Comparison of ENCODE assay signal across 21 cellular contexts in genomic region chrX:87528487-87528886, GRCh38. TPM values are rescaled to one million over a fixed set of nuclear protein-coding genes. Genes with fewer than 3 reads are reported as not detected.
A peak's percentile ranks its signal among the peaks of the same experiment; 100 is the strongest.
DNase-seq lines count a peak whose midpoint lies in the region; ATAC-seq, FAIRE-seq and TF ChIP-seq lines count a peak whose summit lies in the region.
"Had no signal": no experiment of that assay in that cellular context is flagged by ENCODE, and none has a peak within 500 bp of the region (broad histone marks: within the 10 kb centered on the region; RNA-seq: fewer than 3 reads in every experiment).

No MANE protein-coding gene starts in this region.

- no peak overlapping the region for H3K9ac ChIP-seq in K562 (ENCODE audit: insufficient read depth in 1 of 2, low read depth in 2 of 2, low read length in 2 of 2)

- no peak for ATAC-seq in K562
- ATAC-seq in HG02981 (IDR thresholded peaks at IDR 0.05; ENCODE audit: unreplicated experiment) = no peak
- no peak for ATAC-seq in sciatic nerve
- ATAC-seq in HG02798 (IDR thresholded peaks at IDR 0.05; ENCODE audit: poor library complexity, unreplicated experiment) = no peak
- ATAC-seq: A549 had no signal

- no peak overlapping the region for H2AFZ ChIP-seq in K562 (ENCODE audit: low read depth, low read length)

- TF ChIP-seq POLR2A in K562 (conservative IDR thresholded peaks at IDR 0.05) = no peak

- no peak overlapping the region for H3K27ac ChIP-seq in K562 (ENCODE audit: extremely low read depth, low read depth, low read length)
- H3K27ac ChIP-seq: A549 had no signal

- WGBS in K562 (ENCODE audit: insufficient coverage, low coverage, missing lambda C conversion rate) = 4% methylated on average over 3 of the region's 10 CpGs

- no TSS peak for BruUV-seq in K562 (replicated peaks; lab: Mats Ljungman, UMichigan)

- no peaks in the 10 kb centered on the region for H3K9me3 ChIP-seq in K562 (replicated peaks; ENCODE audit: control insufficient read depth, insufficient read depth, low read depth, low read length)
- H3K9me3 ChIP-seq: A549 had no signal

- TF ChIP-seq RAD21 in Ishikawa (IDR thresholded peaks at IDR 0.05; ENCODE audit: low read depth) (no peak), K562 (CRISPR knock-in tag; conservative IDR thresholded peaks at IDR 0.05 in 1 of 2, IDR thresholded peaks at IDR 0.05 in 1 of 2) (no peak)

- TF ChIP-seq CTCF in K562 (IDR thresholded peaks at IDR 0.05 in 2 of 3, conservative IDR thresholded peaks at IDR 0.05 in 1 of 3; ENCODE audit: insufficient read depth in 2 of 3, low read depth in 1 of 3, low read length in 3 of 3) = no peak

- H3K4me1 ChIP-seq in K562 (replicated peaks in 1 of 2; ENCODE audit: control insufficient read depth in 2 of 2, insufficient read depth in 2 of 2, low read length in 2 of 2) = no peaks in the 10 kb centered on the region; a peak in 1 of 5 replicates

- no peaks in the 10 kb centered on the region for H3K9me1 ChIP-seq in K562 (ENCODE audit: control insufficient read depth, insufficient read depth, low read length)

- CTCF ChIA-PET in K562 (lab: Yijun Ruan, JAX; ENCODE audit: low intra/inter-chr PET ratio) = no interaction called here

- H3K4me2 ChIP-seq in K562 (ENCODE audit: insufficient read depth, low read length) = no peak overlapping the region
- H3K4me2 ChIP-seq: A549 had no signal

- in situ Hi-C loops in Caki2 (cut with HindIII; ENCODE audit: low pct_unique_long_range_greater_than_20kb, low sequenced_read_pairs) = no loop called here
- in situ Hi-C loops in K562 (cut with MboI) = no loop called here

- H4K20me1 ChIP-seq in K562 (replicated peaks; ENCODE audit: control insufficient read depth, insufficient read depth, low read length) = no peaks in the 10 kb centered on the region

- DNase-seq in Caki2 (ENCODE audit: low read depth) (peak; percentile 66), K562 (ENCODE audit: extremely low read depth in 1 of 4, low spot score in 3 of 4) (no peak), kidney tubule cell (ENCODE audit: low spot score) (peak; percentile 1), activated gamma-delta T cell treated with Interleukin-2 at 50 U/mL for 16 hours (no peak), sciatic nerve (ENCODE audit: low spot score) (no peak)
- DNase-seq: 8988T; C1 segment of cervical spinal cord; CD4-positive, alpha-beta memory T cell; COR-L47; DMS153; DND-41; H7; HCEC 1CT had no signal

- FAIRE-seq in K562 (lab: Jason Lieb, UNC) = no peak
- FAIRE-seq: A549, G401.6, GM12892, H1 had no signal

- H3K79me2 ChIP-seq in K562 (ENCODE audit: control insufficient read depth, insufficient read depth, low read length) = no peaks in the 10 kb centered on the region; the same call in 2 of the 3 replicates

- TF ChIP-seq EP300 in Ishikawa (IDR thresholded peaks at IDR 0.05; ENCODE audit: borderline replicate concordance) (no peak), K562 (IDR thresholded peaks at IDR 0.05; ENCODE audit: low read length) (no peak)

- H3K4me3 ChIP-seq in K562 = no peak overlapping the region
- H3K4me3 ChIP-seq: A549 had no signal

- no peaks in the 10 kb centered on the region for H3K36me3 ChIP-seq in K562 (ENCODE audit: control insufficient read depth, insufficient read depth, low read length)

- POLR2A ChIA-PET in K562 (lab: Yijun Ruan, JAX) = no interaction called here

- no peaks in the 10 kb centered on the region for H3K27me3 ChIP-seq in K562 (ENCODE audit: control insufficient read depth in 2 of 2, insufficient read depth in 2 of 2, low read length in 2 of 2)

- intact Hi-C loops in K562 (cut with micrococcal nuclease) = no loop called here
- intact Hi-C loops in sciatic nerve (cut with DNase I) = no loop called here

TF ChIP-seq in Ishikawa, 13 proteins besides CTCF, POLR2A, EP300 and RAD21:
- 0 out of 2 replicates have a peak, but pooled peaks have one; percentile 13 for TF ChIP-seq TEAD4 (IDR thresholded peaks at IDR 0.05)
- TF ChIP-seq CREB1 (IDR thresholded peaks at IDR 0.05; ENCODE audit: low read depth) = no peak
- peak; percentile 66 for TF ChIP-seq CEBPB (IDR thresholded peaks at IDR 0.05)

TF ChIP-seq in K562, 482 proteins besides CTCF, POLR2A, EP300 and RAD21:
- TF ChIP-seq ZNF274 (IDR thresholded peaks at IDR 0.05; ENCODE audit: borderline replicate concordance, low read depth, low read length) (no peak), HMG20A (CRISPR knock-in tag; conservative IDR thresholded peaks at IDR 0.05) (no peak), RCOR1 (IDR thresholded peaks at IDR 0.05; ENCODE audit: borderline replicate concordance in 1 of 2, low read depth in 2 of 2, low read length in 2 of 2) (0 out of 4 replicates have a peak, but pooled peaks of 1 of the 2 experiments have one; percentile 13), ZNF384 (IDR thresholded peaks at IDR 0.05; ENCODE audit: low read depth, low read length) (0 out of 2 replicates have a peak, but pooled peaks have one; percentile 25), CBFA2T3 (IDR thresholded peaks at IDR 0.05) (0 out of 2 replicates have a peak, but pooled peaks have one; percentile 3)

RNA-seq across cellular contexts. Expression of gene KLHL4, which starts 10.9 kb away (rescaled TPM):
- 4.3 and 18.2 TPM in 2 replicates for total RNA-seq in Caki2 (2014; rRNA removed; shearing (Covaris generic); ENCODE audit: low replicate concordance)
- total RNA-seq in K562 (2011; cell fraction: chromatin; rRNA removed; ENCODE audit: low replicate concordance) = 0.30 and 0.48 TPM in 2 replicates
- 0.17 and 0.26 TPM in 2 replicates for total RNA-seq in K562 (2011; cell fraction: nucleolus; rRNA removed)
- 0.08 and 0.37 TPM in 2 replicates for total RNA-seq in K562 (2011; cell fraction: nucleoplasm; rRNA removed)
- total RNA-seq in K562 (2014; rRNA removed) = 0.08 and 0.09 TPM in 2 replicates
- 0.04 and 0.10 TPM in 2 replicates for total RNA-seq in K562 (2014; rRNA removed; fragmentation: Illumina TruSeq; extraction: Trizol)
- total RNA-seq in K562 (2015; rRNA removed; fragmentation: Illumina TruSeq; extraction: Trizol) = 0.04 and 0.19 TPM in 2 replicates
- total RNA-seq in K562 (2021) = 0.09 and 0.16 TPM in 2 replicates
- polyA plus RNA-seq in K562 (2011; rRNA removed) = 0.06 and 0.12 TPM in 2 replicates
- 0.04 TPM in 1 of 2 replicates, not detected in the other for polyA plus RNA-seq in K562 (2011; cell fraction: cytosol; rRNA removed)
- 0.03 TPM in 1 of 2 replicates, not detected in the other for polyA plus RNA-seq in K562 (2011; cell fraction: nucleus; rRNA removed)
- 0.16 and 1.6 TPM in 2 replicates for polyA plus RNA-seq in K562 (2012)
- polyA plus RNA-seq in K562 (2014; fragmentation: Illumina TruSeq; extraction: Trizol) = 0.06 and 0.13 TPM in 2 replicates
- under 1 TPM; 0.04 to 0.07 TPM for polyA plus RNA-seq in K562 (2014; fragmentation: Nextera tagmentation; extraction: Ambion mirVana)
- polyA plus RNA-seq in K562 (2014; rRNA removed) = 0.04 TPM in 1 of 2 replicates, not detected in the other
- polyA minus RNA-seq in K562 (2011; rRNA and poly(A)+ RNA removed) = 0.07 and 0.63 TPM in 2 replicates
- polyA minus RNA-seq in K562 (2011; cell fraction: cytosol; rRNA and poly(A)+ RNA removed) = not detected in 2 replicates
- polyA minus RNA-seq in K562 (2011; cell fraction: nucleus; rRNA and poly(A)+ RNA removed) = 0.11 TPM in 1 of 2 replicates, not detected in the other
- total RNA-seq in sciatic nerve = 0.58 TPM
- total RNA-seq: CD4-positive, alpha-beta memory T cell had no signal
- polyA plus RNA-seq: BJ had no signal

Comparison
In these comparisons a context has a peak if more than half of its experiments do, and no peak if none do; other contexts are left out.
1. DNase-seq: peak in Caki2 (single experiment) and kidney tubule cell (single experiment); none in K562 (0 of 4), activated gamma-delta T cell treated with Interleukin-2 at 50 U/mL for 16 hours (single experiment) and sciatic nerve (single experiment).